21 cellular contexts compared by ENCODE assay signal in genomic region chr6:63440594-63440993, GRCh38.
"Had no signal": no experiment of that assay in that cellular context is flagged by ENCODE, and none has a peak within 500 bp of the region (broad histone marks: within the 10 kb centered on the region; RNA-seq: fewer than 3 reads in every experiment).

No MANE protein-coding gene starts in this region.

- DNase-seq: activated CD4-positive, alpha-beta T cell treated with anti-CD3 and anti-CD28 coated beads, Interleukin-2, amount 10 ng/mL, durations not matched to agents 24 days and 14 days; activated CD8-positive, alpha-beta memory T cell treated with anti-CD3 and anti-CD28 coated beads, Interleukin-2, amount 50 U/mL, for 4 hours; activated CD8-positive, alpha-beta T cell treated with anti-CD3 and anti-CD28 coated beads, Interleukin-2, amount 10 ng/mL, durations not matched to agents 7 days and 5 days; activated gamma-delta T cell; activated T-cell treated with anti-CD3 and anti-CD28 coated beads, Interleukin-2, amount 50 U/mL, for 72 hours; amygdala; body of pancreas; dermis blood vessel endothelial cell; effector memory CD4-positive, alpha-beta T cell; foreskin fibroblast; naive thymus-derived CD4-positive, alpha-beta T cell; pancreas; sigmoid colon; stimulated activated CD4-positive, alpha-beta T cell treated with anti-CD3 and anti-CD28 coated beads, Interleukin-4, amount 100 ng/mL, for 4 hours; testis had no signal

- H3K9me3 Mint-ChIP-seq: memory B cell; stimulated activated memory B cell treated with anti-CD40 and anti-IgM and Interleukin-4, amounts not matched to agents 10 μg/mL and 1 μg/mL and 100 μg/mL, for 72 hours; type B pancreatic cell had no signal

- ATAC-seq: activated CD8-positive, alpha-beta T cell treated with anti-CD3 and anti-CD28 coated beads, Interleukin-2, amount 10 ng/mL, durations not matched to agents 7 days and 5 days; naive thymus-derived CD4-positive, alpha-beta T cell had no signal

- H3K27me3 ChIP-seq: body of pancreas, neural progenitor cell, pancreas, sigmoid colon, testis had no signal

- H3K27ac ChIP-seq: epithelial cell of prostate, neural progenitor cell, pancreas, sigmoid colon, testis had no signal

- H3K9me3 ChIP-seq: body of pancreas, pancreas, sigmoid colon, testis had no signal

- H3K27me3 Mint-ChIP-seq: activated CD4-positive, alpha-beta T cell treated with anti-CD3 and anti-CD28 coated beads, Interleukin-2, amount 10 ng/mL, durations not matched to agents 24 days and 14 days; memory B cell had no signal

- H3K36me3 ChIP-seq: neural progenitor cell, pancreas, sigmoid colon had no signal

- H3K4me1 ChIP-seq: body of pancreas, neural progenitor cell, pancreas, sigmoid colon, testis had no signal

- H3K4me3 Mint-ChIP-seq: activated CD4-positive, alpha-beta T cell treated with anti-CD3 and anti-CD28 coated beads, Interleukin-2, amount 10 ng/mL, durations not matched to agents 24 days and 14 days; activated naive CD4-positive, alpha-beta T cell treated with anti-CD3 and anti-CD28 coated beads, Interleukin-2, amount 50 U/mL, for 24 hours; memory B cell; neural progenitor cell; type B pancreatic cell had no signal

- H3K27ac Mint-ChIP-seq: activated CD4-positive, alpha-beta T cell treated with anti-CD3 and anti-CD28 coated beads, Interleukin-2, amount 10 ng/mL, durations not matched to agents 24 days and 14 days; activated CD8-positive, alpha-beta T cell treated with anti-CD3 and anti-CD28 coated beads, Interleukin-2, amount 10 ng/mL, durations not matched to agents 7 days and 5 days; activated naive CD4-positive, alpha-beta T cell treated with anti-CD3 and anti-CD28 coated beads, Interleukin-2, amount 50 U/mL, for 24 hours; activated T-cell treated with anti-CD3 and anti-CD28 coated beads, Interleukin-2, amount 50 U/mL, for 72 hours; memory B cell; stimulated activated memory B cell treated with anti-CD40 and anti-IgM and Interleukin-4, amounts not matched to agents 10 μg/mL and 1 μg/mL and 100 μg/mL, for 72 hours; type B pancreatic cell had no signal

- H3K36me3 Mint-ChIP-seq: activated naive CD4-positive, alpha-beta T cell treated with anti-CD3 and anti-CD28 coated beads, Interleukin-2, amount 50 U/mL, for 24 hours; memory B cell; naive thymus-derived CD4-positive, alpha-beta T cell; neural progenitor cell; stimulated activated memory B cell treated with anti-CD40 and anti-IgM and Interleukin-4, amounts not matched to agents 10 μg/mL and 1 μg/mL and 100 μg/mL, for 72 hours; type B pancreatic cell had no signal

- H3K4me3 ChIP-seq: body of pancreas, neural progenitor cell, pancreas, sigmoid colon, testis had no signal

- H3K4me1 Mint-ChIP-seq: activated naive CD4-positive, alpha-beta T cell treated with anti-CD3 and anti-CD28 coated beads, Interleukin-2, amount 50 U/mL, for 24 hours; stimulated activated memory B cell treated with anti-CD40 and anti-IgM and Interleukin-4, amounts not matched to agents 10 μg/mL and 1 μg/mL and 100 μg/mL, for 72 hours had no signal

- H3K4me2 ChIP-seq: neural progenitor cell had no signal

- FAIRE-seq: pancreas had no signal

- H3K9ac ChIP-seq: neural progenitor cell had no signal
